17 cellular contexts compared by ENCODE assay signal in the genomic region with DNA sequence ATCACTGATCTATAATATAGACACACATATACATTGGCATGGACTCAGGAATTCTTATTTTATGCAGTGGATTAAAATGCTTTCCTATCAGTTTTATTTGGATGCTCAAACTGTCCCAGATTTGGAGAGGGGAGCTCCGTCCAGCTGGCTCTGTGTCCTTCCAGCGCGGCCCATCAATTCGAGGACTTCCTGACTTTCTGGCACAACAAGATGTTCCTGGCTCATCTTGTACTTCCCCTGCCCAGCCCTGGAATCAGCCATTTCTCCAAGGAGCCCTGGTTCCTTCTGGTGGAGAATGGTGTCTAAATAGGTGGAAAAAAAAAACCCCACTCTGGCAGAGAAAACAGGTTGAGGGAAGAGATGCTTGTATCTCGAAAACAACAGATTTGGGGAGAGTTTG.
"Had no signal": no experiment of that assay in that cellular context is flagged by ENCODE, and none has a peak within 500 bp of the region (broad histone marks: within the 10 kb centered on the region; RNA-seq: fewer than 3 reads in every experiment).

No MANE protein-coding gene starts in this region.

- H3K27me3 ChIP-seq: ascending aorta, pancreas had no signal

- H3K9me3 Mint-ChIP-seq: naive thymus-derived CD8-positive, alpha-beta T cell; T-helper 1 cell treated with Interleukin-12 subunit alpha and Interleukin-12 subunit beta and Interleukin-4 antibody, amounts not matched to agents 30 μg/mL and 1 μg/mL, for 36 hours had no signal

- H3K36me3 Mint-ChIP-seq: naive thymus-derived CD8-positive, alpha-beta T cell had no signal

- H3K27ac ChIP-seq: ascending aorta, pancreas had no signal

- H3K27ac Mint-ChIP-seq: naive thymus-derived CD8-positive, alpha-beta T cell; T-helper 1 cell treated with Interleukin-12 subunit alpha and Interleukin-12 subunit beta and Interleukin-4 antibody, amounts not matched to agents 30 μg/mL and 1 μg/mL, for 36 hours had no signal

- H3K4me3 ChIP-seq: ascending aorta, dorsolateral prefrontal cortex, pancreas had no signal

- H3K9me3 ChIP-seq: ascending aorta, pancreas had no signal

- H3K4me3 Mint-ChIP-seq: naive thymus-derived CD8-positive, alpha-beta T cell; T-helper 1 cell treated with Interleukin-12 subunit alpha and Interleukin-12 subunit beta and Interleukin-4 antibody, amounts not matched to agents 30 μg/mL and 1 μg/mL, for 36 hours had no signal

- H3K36me3 ChIP-seq: ascending aorta, pancreas had no signal

- H3K4me1 ChIP-seq: ascending aorta, pancreas had no signal

- ATAC-seq: activated CD4-positive, CD25-positive, alpha-beta regulatory T cell treated with anti-CD3 and anti-CD28 coated beads, Interleukin-2, amount 50 U/mL, for 24 hours; naive thymus-derived CD8-positive, alpha-beta T cell had no signal

- DNase-seq: activated CD4-positive, alpha-beta T cell treated with anti-CD3 and anti-CD28 coated beads, Interleukin-2, amount 50 U/mL, for 1 hour; activated CD8-positive, alpha-beta memory T cell treated with anti-CD3 and anti-CD28 coated beads, Interleukin-2, amount 50 U/mL, for 4 hours; activated effector memory CD4-positive, alpha-beta T cell treated with Interleukin-2 at 50 U/mL for 16 hours; activated naive CD4-positive, alpha-beta T cell treated with anti-CD3 and anti-CD28 coated beads, Interleukin-2, amount 50 U/mL, for 16 hours; activated T-cell treated with anti-CD3 and anti-CD28 coated beads, Interleukin-2, amount 50 U/mL, for 48 hours; foreskin fibroblast; mesendoderm; pancreas; stimulated activated CD4-positive, alpha-beta T cell treated with anti-CD3 and anti-CD28 coated beads, Interleukin-12 subunit alpha, Interleukin-12 subunit beta, amount 100 ng/mL, for 4 hours; stimulated activated CD4-positive, alpha-beta T cell treated with anti-CD3 and anti-CD28 coated beads, Interleukin-2, amount 100 ng/mL, for 24 hours; stimulated activated naive CD4-positive, alpha-beta T cell treated with Interleukin-2 at 50 U/mL for 16 hours; trophoblast cell had no signal
